11 cellular contexts compared by ENCODE assay signal in genomic region chr1:219749370-219749769, GRCh38.
"Had no signal": no experiment of that assay in that cellular context is flagged by ENCODE, and none has a peak within 500 bp of the region (broad histone marks: within the 10 kb centered on the region; RNA-seq: fewer than 3 reads in every experiment).

No MANE protein-coding gene starts in this region.

- H3K4me3 ChIP-seq: GM23248, GM23338, HAP-1 had no signal

- H3K36me3 ChIP-seq: HAP-1 had no signal

- ATAC-seq: GM23338, HCT116 had no signal

- H3K4me2 ChIP-seq: GM23338 had no signal

- H3K9ac ChIP-seq: GM23248 had no signal

- H3K27ac ChIP-seq: GM23248 had no signal

- H2AFZ ChIP-seq: GM23248, GM23338 had no signal

- DNase-seq: GM23248, GOT3, H7, H9, HCEC 1CT, HFFc6 had no signal

- H3K9me3 ChIP-seq: HAP-1 had no signal

- FAIRE-seq: H1, H54 had no signal
